Comparison of ENCODE assay signal across 8 cellular contexts in the genomic region with DNA sequence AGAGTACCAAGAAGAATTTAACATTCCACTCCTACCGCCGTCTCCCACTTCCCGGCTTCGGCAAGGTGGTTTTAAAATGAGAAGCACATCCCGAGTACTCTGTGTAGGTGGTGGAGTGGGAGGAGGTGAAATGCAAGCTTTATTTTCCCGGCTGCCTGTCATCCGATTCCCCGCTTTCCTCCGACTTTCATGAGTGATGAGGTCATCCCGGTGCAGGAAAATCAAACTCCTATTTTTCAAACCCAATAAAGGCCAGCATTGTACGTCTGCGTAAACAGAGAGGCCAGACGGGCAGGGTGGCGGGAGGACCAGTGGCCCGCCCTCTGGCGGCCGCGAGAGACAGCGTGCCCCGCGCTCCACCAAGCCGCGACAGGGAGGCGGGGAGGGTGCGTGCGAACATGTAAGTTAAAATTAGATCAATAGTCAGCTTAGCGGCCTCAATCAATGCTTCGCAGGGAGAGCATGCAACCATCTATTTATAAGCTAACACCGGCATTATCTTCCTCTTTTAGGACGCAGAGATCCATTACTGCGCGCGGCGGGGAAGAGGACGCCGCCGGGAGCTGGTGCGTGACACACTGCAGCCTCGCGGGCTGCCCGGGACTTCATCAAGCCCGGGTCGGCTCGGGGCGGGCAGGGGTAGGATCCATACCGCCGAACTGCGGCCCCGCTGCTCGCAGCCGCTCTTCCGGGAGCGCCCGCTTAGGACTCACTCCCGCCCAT.
A peak's percentile ranks its signal among the peaks of the same experiment; 100 is the strongest.
DNase-seq lines count a peak whose midpoint lies in the region; ATAC-seq, FAIRE-seq and TF ChIP-seq lines count a peak whose summit lies in the region.

No MANE protein-coding gene starts in this region.

- TF ChIP-seq CTCF in CD14-positive monocyte (IDR thresholded peaks at IDR 0.05) (peak; percentile 68), endothelial cell of umbilical vein (IDR thresholded peaks at IDR 0.05; ENCODE audit: extremely low read depth in 1 of 2, insufficient read depth in 1 of 2, low read depth in 1 of 2, low read length in 2 of 2) (peak; percentile 93 to 96)

- peaks cover 0 to 2% of the 10 kb centered on the region in 2 experiments for H3K27me3 ChIP-seq in endothelial cell of umbilical vein (ENCODE audit: control insufficient read depth in 2 of 2, insufficient read depth in 2 of 2, low read length in 2 of 2)

- H3K27ac Mint-ChIP-seq in CD14-positive monocyte, result no peak overlapping the region

- H2AFZ ChIP-seq in endothelial cell of umbilical vein (ENCODE audit: low read depth, low read length), result peak overlapping the region; percentile 95

- peaks cover 13% of the 10 kb centered on the region for H3K4me1 Mint-ChIP-seq in CD14-positive monocyte

- no peak overlapping the region for H3K27ac ChIP-seq in endothelial cell of umbilical vein (ENCODE audit: insufficient read depth, low read depth, low read length)

- no peaks in the 10 kb centered on the region for H3K36me3 ChIP-seq in endothelial cell of umbilical vein (ENCODE audit: control insufficient read depth in 2 of 2, extremely low read depth in 1 of 2, insufficient read depth in 2 of 2, low read length in 2 of 2)

- peaks cover 11% of the 10 kb centered on the region for H3K4me1 ChIP-seq in endothelial cell of umbilical vein (ENCODE audit: control insufficient read depth, extremely low read depth, insufficient read depth, low read length)

- intact Hi-C loops in CD14-positive monocyte (cut with micrococcal nuclease) (no loop called here), endothelial cell of umbilical vein (cut with micrococcal nuclease) (loop anchor here (1.0 to 5.0 kb wide), 9 partner anchors 60 to 691 kb away; partner anchors contain the start of gene IFT57)

- peak overlapping the region; percentile 67 to 73 (median 68) for H3K4me3 ChIP-seq in endothelial cell of umbilical vein (replicated peaks in 1 of 3; ENCODE audit: insufficient read depth in 1 of 3, low read depth in 1 of 3, low read length in 3 of 3)

- dilution Hi-C loops in endothelial cell of umbilical vein (cut with MboI; ENCODE audit: extremely low pct_ligation_motif_present, low sequenced_read_pairs), result no loop called here

- POLR2A ChIA-PET in endothelial cell of umbilical vein (lab: Charles Lee), result no interaction called here

- H4K20me1 ChIP-seq in endothelial cell of umbilical vein (replicated peaks; ENCODE audit: control insufficient read depth, extremely low read depth, insufficient read depth, low read length), result no peaks in the 10 kb centered on the region

- H3K79me2 ChIP-seq in endothelial cell of umbilical vein (ENCODE audit: control insufficient read depth, insufficient read depth, low read length), result no peaks in the 10 kb centered on the region

- CTCF ChIA-PET in endothelial cell of umbilical vein (lab: Charles Lee), result interaction anchor here (0.6 to 4.4 kb wide), 72 partner anchors 8 to 692 kb away, joined by 3 to 50 read pairs (median 4); partner anchors contain the start of gene IFT57

- no peaks in the 10 kb centered on the region for H3K9me3 ChIP-seq in endothelial cell of umbilical vein (replicated peaks; ENCODE audit: control insufficient read depth, insufficient read depth, low read length)

- no TSS peak for BruUV-seq in endothelial cell of umbilical vein (replicated peaks; lab: Mats Ljungman, UMichigan)

- ATAC-seq in GM19438 (IDR thresholded peaks at IDR 0.05; ENCODE audit: low read depth, unreplicated experiment), result peak; percentile 96
- ATAC-seq in HG03521 (IDR thresholded peaks at IDR 0.05; ENCODE audit: unreplicated experiment), result peak; percentile 92

- DNase-seq in CD14-positive monocyte (ENCODE audit: low spot score) (no peak), NOMO-1 (lab: John Stamatoyannopoulos, UW; ENCODE audit: unreplicated experiment in 2 of 2) (peak; percentile 76 to 81), endothelial cell of umbilical vein (ENCODE audit: low read depth, low spot score) (peak; percentile 81), middle frontal gyrus (ENCODE audit: extremely low spot score, low spot score) (peak; percentile 49)
- peak; percentile 88 for DNase-seq in activated CD8-positive, alpha-beta memory T cell treated with anti-CD3 and anti-CD28 coated beads, Interleukin-2, amount 50 U/mL, for 48 hours
- DNase-seq in stimulated activated CD8-positive, alpha-beta memory T cell treated with anti-CD3 and anti-CD28 coated beads, Interleukin-15, amount 100 ng/mL, for 48 hours (ENCODE audit: low read depth in 2 of 2), result peak; percentile 50 to 52

- peaks cover 0 to 2% (median 0%) of the 10 kb centered on the region in 7 donors for H3K9me3 Mint-ChIP-seq in CD14-positive monocyte

- no peak for TF ChIP-seq POLR2A in endothelial cell of umbilical vein (IDR thresholded peaks at IDR 0.05; ENCODE audit: low read depth, low read length)

- H3K9ac ChIP-seq in endothelial cell of umbilical vein (replicated peaks; ENCODE audit: extremely low read depth, insufficient read depth, low read length), result peak overlapping the region; percentile 28

- peaks cover 10 to 17% (median 16%) of the 10 kb centered on the region in 3 donors for H3K27me3 Mint-ChIP-seq in CD14-positive monocyte (ENCODE audit: low read depth in 3 of 3)

- peak overlapping the region; percentile 89 for H3K4me2 ChIP-seq in endothelial cell of umbilical vein (ENCODE audit: insufficient read depth, low read length)

- H3K36me3 Mint-ChIP-seq in CD14-positive monocyte, result no peaks in the 10 kb centered on the region

- no peaks in the 10 kb centered on the region for H3K9me1 ChIP-seq in endothelial cell of umbilical vein (replicated peaks; ENCODE audit: control insufficient read depth, extremely low read depth, insufficient read depth, low read length)

- peak; percentile 85 for FAIRE-seq in endothelial cell of umbilical vein (lab: Jason Lieb, UNC)

- H3K4me3 Mint-ChIP-seq in CD14-positive monocyte, result peak overlapping the region; percentile 85 to 95

TF ChIP-seq in endothelial cell of umbilical vein, 7 proteins besides CTCF, POLR2A, EP300 and RAD21:
- TF ChIP-seq, protein P1, sequence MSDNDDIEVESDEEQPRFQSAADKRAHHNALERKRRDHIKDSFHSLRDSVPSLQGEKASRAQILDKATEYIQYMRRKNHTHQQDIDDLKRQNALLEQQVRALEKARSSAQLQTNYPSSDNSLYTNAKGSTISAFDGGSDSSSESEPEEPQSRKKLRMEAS (IDR thresholded peaks at IDR 0.05; ENCODE audit: insufficient read depth, insufficient read length), result no peak
- no peak for TF ChIP-seq FOS (IDR thresholded peaks at IDR 0.05; ENCODE audit: borderline replicate concordance, insufficient read depth, low read length)
- no peak for TF ChIP-seq MYC (IDR thresholded peaks at IDR 0.05; ENCODE audit: low read depth, low read length)
- TF ChIP-seq POLR2AphosphoS5 (IDR thresholded peaks at IDR 0.05; ENCODE audit: insufficient read depth, low read depth, low read length), result no peak
- TF ChIP-seq JUN (IDR thresholded peaks at IDR 0.05; ENCODE audit: borderline replicate concordance, insufficient read depth, insufficient read length, low read depth), result peak; percentile 69
TF ChIP-seq in endothelial cell of umbilical vein: peak in this region for 1.
